Comparison of ENCODE assay signal across 25 cellular contexts in the genomic region with DNA sequence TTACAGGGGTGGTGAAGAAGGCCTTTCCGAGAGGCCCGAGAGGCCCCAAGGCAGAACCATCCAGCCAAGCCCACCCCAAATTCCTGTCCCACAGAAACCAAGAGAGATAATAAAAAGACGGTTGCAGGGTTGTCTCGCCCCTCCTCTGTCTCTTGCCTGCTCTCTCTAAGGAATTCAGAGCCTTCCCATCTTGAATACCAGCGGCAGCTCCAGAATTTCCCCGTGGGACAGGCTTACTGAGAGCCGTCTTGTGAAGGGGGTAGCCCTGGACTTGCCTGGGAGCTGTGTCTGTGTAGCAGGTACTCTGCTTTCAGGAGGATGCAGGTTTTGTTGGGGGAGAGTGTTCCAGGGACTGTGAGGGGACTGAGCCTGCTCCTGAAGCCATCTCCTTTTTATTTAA.
"Had no signal": no experiment of that assay in that cellular context is flagged by ENCODE, and none has a peak within 500 bp of the region (broad histone marks: within the 10 kb centered on the region; RNA-seq: fewer than 3 reads in every experiment).

No MANE protein-coding gene starts in this region.

- H3K36me3 ChIP-seq: adrenal gland, Peyer's patch had no signal

- H3K9me3 Mint-ChIP-seq: activated B cell treated with CpG ODN at 0.5 μM for 24 hours; activated CD4-positive, alpha-beta memory T cell treated with anti-CD3 and anti-CD28 coated beads for 36 hours; activated naive CD4-positive, alpha-beta T cell treated with anti-CD3 and anti-CD28 coated beads for 36 hours; activated naive CD8-positive, alpha-beta T cell treated with anti-CD3 and anti-CD28 coated beads for 36 hours; activated T-helper 17 cell treated with anti-CD3 and anti-CD28 coated beads, Interleukin-2, amount 50 U/mL, for 72 hours; T-helper 1 cell treated with Interleukin-12 subunit alpha and Interleukin-12 subunit beta and Interleukin-4 antibody, amounts not matched to agents 30 μg/mL and 1 μg/mL, for 36 hours had no signal

- H3K27me3 Mint-ChIP-seq: activated CD4-positive, alpha-beta memory T cell treated with anti-CD3 and anti-CD28 coated beads for 36 hours; activated CD4-positive, alpha-beta T cell treated with anti-CD3 and anti-CD28 coated beads, Interleukin-2, amount 10 ng/mL, durations not matched to agents 24 days and 14 days; activated naive CD8-positive, alpha-beta T cell treated with anti-CD3 and anti-CD28 coated beads for 36 hours; activated T-helper 17 cell treated with anti-CD3 and anti-CD28 coated beads, Interleukin-2, amount 50 U/mL, for 72 hours had no signal

- H3K4me2 ChIP-seq: KMS-11 had no signal

- H3K27ac Mint-ChIP-seq: activated B cell treated with CpG ODN at 0.5 μM for 24 hours; activated CD4-positive, alpha-beta memory T cell treated with anti-CD3 and anti-CD28 coated beads for 36 hours; activated CD4-positive, alpha-beta T cell treated with anti-CD3 and anti-CD28 coated beads, Interleukin-2, amount 10 ng/mL, durations not matched to agents 24 days and 14 days; activated naive CD4-positive, alpha-beta T cell treated with anti-CD3 and anti-CD28 coated beads for 36 hours; activated naive CD8-positive, alpha-beta T cell treated with anti-CD3 and anti-CD28 coated beads for 36 hours; activated T-helper 17 cell treated with anti-CD3 and anti-CD28 coated beads, Interleukin-2, amount 50 U/mL, for 72 hours; T-helper 1 cell treated with Interleukin-12 subunit alpha and Interleukin-12 subunit beta and Interleukin-4 antibody, amounts not matched to agents 30 μg/mL and 1 μg/mL, for 36 hours had no signal

- H3K36me3 Mint-ChIP-seq: activated CD4-positive, alpha-beta memory T cell treated with anti-CD3 and anti-CD28 coated beads for 36 hours; activated naive CD8-positive, alpha-beta T cell treated with anti-CD3 and anti-CD28 coated beads for 36 hours had no signal

- H3K27ac ChIP-seq: adrenal gland, KMS-11, Peyer's patch had no signal

- H3K27me3 ChIP-seq: adrenal gland, Peyer's patch had no signal

- H3K9me3 ChIP-seq: adrenal gland, Peyer's patch had no signal

- DNase-seq: activated B cell treated with CpG ODN at 0.5 μM for 24 hours; activated CD4-positive, alpha-beta memory T cell treated with anti-CD3 and anti-CD28 coated beads for 36 hours; activated CD4-positive, alpha-beta T cell treated with anti-CD3 and anti-CD28 coated beads for 1 hour; activated CD4-positive, alpha-beta T cell treated with anti-CD3 and anti-CD28 coated beads, Interleukin-2, amount 10 ng/mL, durations not matched to agents 24 days and 14 days; activated gamma-delta T cell; activated naive CD4-positive, alpha-beta T cell treated with anti-CD3 and anti-CD28 coated beads for 36 hours; activated naive CD8-positive, alpha-beta T cell treated with anti-CD3 and anti-CD28 coated beads for 36 hours; activated T-cell treated with anti-CD3 and anti-CD28 coated beads for 4 hours; activated T-cell treated with anti-CD3 and anti-CD28 coated beads, Interleukin-2, amount 50 U/mL, for 48 hours; adrenal gland; anterior cingulate cortex; caudate nucleus; MV-4-11; NCI-H1105 treated with DMSO at 0.1 percent for 48 hours; NCI-H1436 treated with DMSO at 0.1 percent for 48 hours; NCI-H187; NCI-H2081; NCI-H510A treated with DMSO at 0.1 percent for 48 hours; NCI-H69; NK-92 treated with Interleukin-12 subunit alpha and Interleukin-12 subunit beta, amount 100 ng/mL, for 24 hours; Peyer's patch; SHP77 treated with DMSO at 0.1 percent for 48 hours had no signal

- ATAC-seq: activated T-helper 17 cell treated with anti-CD3 and anti-CD28 coated beads, Interleukin-2, amount 50 U/mL, for 72 hours had no signal

- H3K4me1 ChIP-seq: adrenal gland, Peyer's patch had no signal

- H3K4me3 Mint-ChIP-seq: activated B cell treated with CpG ODN at 0.5 μM for 24 hours; activated CD4-positive, alpha-beta memory T cell treated with anti-CD3 and anti-CD28 coated beads for 36 hours; activated CD4-positive, alpha-beta T cell treated with anti-CD3 and anti-CD28 coated beads, Interleukin-2, amount 10 ng/mL, durations not matched to agents 24 days and 14 days; activated naive CD4-positive, alpha-beta T cell treated with anti-CD3 and anti-CD28 coated beads for 36 hours; activated naive CD8-positive, alpha-beta T cell treated with anti-CD3 and anti-CD28 coated beads for 36 hours; activated T-helper 17 cell treated with anti-CD3 and anti-CD28 coated beads, Interleukin-2, amount 50 U/mL, for 72 hours; T-helper 1 cell treated with Interleukin-12 subunit alpha and Interleukin-12 subunit beta and Interleukin-4 antibody, amounts not matched to agents 30 μg/mL and 1 μg/mL, for 36 hours had no signal

- H3K4me3 ChIP-seq: adrenal gland, Peyer's patch had no signal
